16 cellular contexts compared by ENCODE assay signal in the genomic region with DNA sequence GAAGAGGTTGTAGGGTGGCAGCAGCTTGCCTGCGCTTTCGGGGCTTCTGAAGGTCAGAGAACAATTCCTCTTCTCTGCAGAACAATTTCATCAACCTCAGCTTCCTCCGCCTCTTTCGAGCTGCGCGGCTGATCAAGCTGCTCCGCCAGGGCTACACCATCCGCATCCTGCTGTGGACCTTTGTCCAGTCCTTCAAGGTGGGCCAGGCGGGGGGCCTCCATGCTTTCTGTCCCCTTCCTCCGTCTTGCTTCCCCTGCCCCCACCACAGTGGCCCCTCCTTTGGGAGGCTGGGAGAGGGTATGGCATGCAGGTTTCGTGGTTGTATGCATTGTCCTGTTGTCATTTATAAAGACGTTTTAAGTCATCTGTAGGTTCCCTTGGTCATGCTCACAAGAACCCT.
"Had no signal": no experiment of that assay in that cellular context is flagged by ENCODE, and none has a peak within 500 bp of the region (broad histone marks: within the 10 kb centered on the region; RNA-seq: fewer than 3 reads in every experiment).

No MANE protein-coding gene starts in this region.

- H3K27me3 Mint-ChIP-seq: dendritic cell treated with granulocyte-macrophage colony-stimulating factor and Interleukin-4, amounts not matched to agents 40 ng/mL and 50 ng/mL, for 4 days had no signal

- H3K4me1 ChIP-seq: body of pancreas, parathyroid adenoma, transverse colon had no signal

- DNase-seq: activated CD4-positive, alpha-beta T cell treated with anti-CD3 and anti-CD28 coated beads for 1 hour; activated CD4-positive, alpha-beta T cell treated with anti-CD3 and anti-CD28 coated beads, Interleukin-2, amount 50 U/mL, for 48 hours; activated T-cell treated with anti-CD3 and anti-CD28 coated beads, Interleukin-2, amount 50 U/mL, for 24 hours; effector memory CD8-positive, alpha-beta T cell; left cardiac atrium; stimulated activated CD4-positive, alpha-beta T cell treated with anti-CD3 and anti-CD28 coated beads, Interleukin-4, amount 100 ng/mL, for 24 hours; stimulated activated naive CD4-positive, alpha-beta T cell treated with Interleukin-2 at 50 U/mL for 16 hours; substantia nigra; transverse colon had no signal

- H3K4me1 Mint-ChIP-seq: mesothelial cell of epicardium had no signal

- ATAC-seq: activated naive CD4-positive, alpha-beta T cell treated with anti-CD3 and anti-CD28 coated beads, Interleukin-2, amount 50 U/mL, for 72 hours; body of pancreas; effector memory CD8-positive, alpha-beta T cell; left cardiac atrium had no signal

- H3K4me3 Mint-ChIP-seq: activated T-cell treated with anti-CD3 and anti-CD28 coated beads, Interleukin-2, amount 50 U/mL, for 24 hours; dendritic cell treated with granulocyte-macrophage colony-stimulating factor and Interleukin-4, amounts not matched to agents 40 ng/mL and 50 ng/mL, for 4 days; effector memory CD8-positive, alpha-beta T cell; mesothelial cell of epicardium had no signal

- H3K27ac Mint-ChIP-seq: activated naive CD4-positive, alpha-beta T cell treated with anti-CD3 and anti-CD28 coated beads, Interleukin-2, amount 50 U/mL, for 72 hours; activated T-cell treated with anti-CD3 and anti-CD28 coated beads, Interleukin-2, amount 50 U/mL, for 24 hours; dendritic cell treated with granulocyte-macrophage colony-stimulating factor and Interleukin-4, amounts not matched to agents 40 ng/mL and 50 ng/mL, for 4 days; effector memory CD8-positive, alpha-beta T cell; mesothelial cell of epicardium had no signal

- H3K27ac ChIP-seq: body of pancreas, parathyroid adenoma, transverse colon, VCaP had no signal

- H3K9me3 Mint-ChIP-seq: activated naive CD4-positive, alpha-beta T cell treated with anti-CD3 and anti-CD28 coated beads, Interleukin-2, amount 50 U/mL, for 72 hours; activated T-cell treated with anti-CD3 and anti-CD28 coated beads, Interleukin-2, amount 50 U/mL, for 24 hours; dendritic cell treated with granulocyte-macrophage colony-stimulating factor and Interleukin-4, amounts not matched to agents 40 ng/mL and 50 ng/mL, for 4 days; effector memory CD8-positive, alpha-beta T cell; mesothelial cell of epicardium had no signal

- H3K9ac ChIP-seq: parathyroid adenoma had no signal

- H3K79me2 ChIP-seq: parathyroid adenoma had no signal

- H3K36me3 ChIP-seq: transverse colon had no signal

- H3K27me3 ChIP-seq: body of pancreas, transverse colon had no signal

- H2AFZ ChIP-seq: parathyroid adenoma had no signal

- H3K36me3 Mint-ChIP-seq: activated naive CD4-positive, alpha-beta T cell treated with anti-CD3 and anti-CD28 coated beads, Interleukin-2, amount 50 U/mL, for 72 hours; mesothelial cell of epicardium had no signal

- H3K9me3 ChIP-seq: body of pancreas, transverse colon had no signal

- H3K4me3 ChIP-seq: body of pancreas, lung, transverse colon had no signal
